10 cellular contexts compared by ENCODE assay signal in the genomic region with DNA sequence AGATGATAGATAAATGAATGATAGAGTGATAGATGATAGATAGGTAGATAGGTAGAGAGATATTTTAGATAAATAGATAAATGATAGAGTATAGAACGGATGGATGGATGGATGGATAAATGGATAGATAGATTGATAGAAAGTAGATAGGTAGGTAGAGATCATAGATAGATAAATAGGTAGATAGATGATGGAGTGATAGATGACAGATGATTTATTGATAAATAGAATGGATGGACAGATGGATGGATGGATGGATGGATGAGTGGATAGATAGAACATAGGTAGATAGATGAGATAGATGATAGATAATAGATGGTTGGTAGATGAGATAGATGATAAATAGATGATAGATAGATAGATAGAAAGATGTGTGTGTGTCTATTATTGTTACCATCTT. TPM values are rescaled to one million over a fixed set of nuclear protein-coding genes. Genes with fewer than 3 reads are reported as not detected.
"Had no signal": no experiment of that assay in that cellular context is flagged by ENCODE, and none has a peak within 500 bp of the region (broad histone marks: within the 10 kb centered on the region; RNA-seq: fewer than 3 reads in every experiment).

No MANE protein-coding gene starts in this region.

- H3K9ac ChIP-seq: KMS-11 had no signal

- H3K4me3 Mint-ChIP-seq: GM23338 had no signal

- H3K4me1 ChIP-seq: HAP-1 had no signal

- DNase-seq: H7, IMR-90, Karpas-422, KBM-7 had no signal

- H3K4me3 ChIP-seq: GM23338, HAP-1 had no signal

- H3K4me2 ChIP-seq: GM23338, KMS-11 had no signal

- H3K27ac Mint-ChIP-seq: GM23338 had no signal

- ATAC-seq: GM23338, HCT116 had no signal

- H3K27ac ChIP-seq: KMS-11 had no signal

- H3K9me3 Mint-ChIP-seq: GM23338 had no signal

- H3K4me1 Mint-ChIP-seq: GM23338 had no signal

- H3K9me3 ChIP-seq: HAP-1 had no signal

- H3K36me3 ChIP-seq: HAP-1 had no signal

- H2AFZ ChIP-seq: GM23338 had no signal

- FAIRE-seq: HTR-8/SVneo had no signal

RNA-seq across cellular contexts. Expression of a gene that starts 50.9 kb away (rescaled TPM):
- total RNA-seq: HT-29 had no signal
